In the genomic region with DNA sequence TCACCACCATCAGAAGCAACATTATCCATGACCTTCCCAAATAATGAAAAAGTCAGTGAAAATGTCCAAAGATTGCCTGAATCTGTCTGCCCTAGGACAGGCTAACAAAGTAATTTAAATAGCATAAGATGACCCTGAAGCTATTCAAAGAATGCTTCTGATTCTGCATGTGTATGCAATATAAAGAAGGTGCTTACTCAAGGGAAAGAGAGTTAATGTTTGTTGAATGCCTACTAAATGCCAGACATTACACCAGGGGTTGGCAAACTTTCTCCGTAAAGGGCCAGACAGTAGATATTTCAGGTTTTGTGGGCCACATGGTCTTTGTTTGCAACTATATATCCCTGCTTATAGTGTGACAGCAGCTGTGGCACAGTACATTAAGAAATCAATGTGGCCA, we compare ENCODE assay signal across 16 cellular contexts.
A peak's percentile ranks its signal among the peaks of the same experiment; 100 is the strongest.
DNase-seq lines count a peak whose midpoint lies in the region; ATAC-seq and TF ChIP-seq lines count a peak whose summit lies in the region.
"Had no signal": no experiment of that assay in that cellular context is flagged by ENCODE, and none has a peak within 500 bp of the region (broad histone marks: within the 10 kb centered on the region; RNA-seq: fewer than 3 reads in every experiment).

No MANE protein-coding gene starts in this region.

- TF ChIP-seq CTCF in 22Rv1 (IDR thresholded peaks at IDR 0.05) (no peak), progenitor cell of endocrine pancreas (IDR thresholded peaks at IDR 0.05; ENCODE audit: unreplicated experiment) (no peak)

- H3K27ac Mint-ChIP-seq in progenitor cell of endocrine pancreas = peak overlapping the region; percentile 14
- H3K27ac Mint-ChIP-seq: CD4-positive, alpha-beta T cell had no signal

- H3K4me1 ChIP-seq in HUES6 (ENCODE audit: control insufficient read depth, insufficient read depth, low read length) (peaks cover 16% of the 10 kb centered on the region), iPS-20b (ENCODE audit: insufficient read depth, low read length) (peaks cover 13% of the 10 kb centered on the region), right cardiac atrium (ENCODE audit: control insufficient read depth, insufficient read depth, low read length) (no peaks in the 10 kb centered on the region)

- DNase-seq in progenitor cell of endocrine pancreas (ENCODE audit: low spot score, unreplicated experiment) (no peak), right cardiac atrium (no peak), NCI-H524 (lab: John Stamatoyannopoulos, UW) (no peak), NCI-H2029 treated with DMSO at 0.1 percent for 48 hours (lab: John Stamatoyannopoulos, UW) (no peak)
- DNase-seq: CD4-positive, alpha-beta T cell; GOT3; NCI-H1092 treated with DMSO at 0.1 percent for 48 hours; NCI-H146; NCI-H2081 treated with DMSO at 0.1 percent for 48 hours; NCI-H510A; NCI-H774 had no signal

- H3K27ac ChIP-seq in 22Rv1 (peak overlapping the region; percentile 58), HUES6 (ENCODE audit: low read depth, low read length) (peak overlapping the region; percentile 47), iPS-20b (ENCODE audit: low read length) (no peak overlapping the region), right cardiac atrium (ENCODE audit: low read length) (no peak overlapping the region)

- 96% methylated on average over 1 of the region's 1 CpG for WGBS in right cardiac atrium

- no peaks in the 10 kb centered on the region for H3K36me3 Mint-ChIP-seq in progenitor cell of endocrine pancreas (ENCODE audit: insufficient read depth)

- ATAC-seq in right cardiac atrium (no peak), HG03135 (IDR thresholded peaks at IDR 0.05; ENCODE audit: unreplicated experiment) (no peak)
- ATAC-seq: Right ventricle myocardium inferior had no signal

- H3K9ac ChIP-seq in HUES6 (ENCODE audit: low read length) (peak overlapping the region; percentile 23), iPS-20b (ENCODE audit: low read depth, low read length) (no peak overlapping the region)

- no peaks in the 10 kb centered on the region for H3K27me3 ChIP-seq in HUES6 (ENCODE audit: control insufficient read depth, insufficient read depth, low read length)
- H3K27me3 ChIP-seq in iPS-20b (ENCODE audit: insufficient read depth, low read length) = no peaks in the 10 kb centered on the region
- H3K27me3 ChIP-seq in right cardiac atrium (ENCODE audit: control insufficient read depth, insufficient read depth) = no peaks in the 10 kb centered on the region

- intact Hi-C loops in right cardiac atrium (cut with DNase I) = no loop called here

- no peak overlapping the region for H3K4me3 Mint-ChIP-seq in progenitor cell of endocrine pancreas (ENCODE audit: low read depth)
- H3K4me3 Mint-ChIP-seq: CD4-positive, alpha-beta T cell had no signal

- no peaks in the 10 kb centered on the region for H3K27me3 Mint-ChIP-seq in progenitor cell of endocrine pancreas
- H3K27me3 Mint-ChIP-seq: CD4-positive, alpha-beta T cell had no signal

- peaks cover 12% of the 10 kb centered on the region for H3K4me1 Mint-ChIP-seq in progenitor cell of endocrine pancreas (ENCODE audit: low read depth)

- no peaks in the 10 kb centered on the region for H3K9me3 Mint-ChIP-seq in progenitor cell of endocrine pancreas (ENCODE audit: low read depth)
- H3K9me3 Mint-ChIP-seq: CD4-positive, alpha-beta T cell had no signal

- no peaks in the 10 kb centered on the region for H3K36me3 ChIP-seq in HUES6 (ENCODE audit: control insufficient read depth, insufficient read depth, low read length)
- no peaks in the 10 kb centered on the region for H3K36me3 ChIP-seq in iPS-20b (ENCODE audit: insufficient read depth, low read depth, low read length)

- H3K4me3 ChIP-seq in HUES6 (ENCODE audit: low read depth, low read length) (no peak overlapping the region), iPS-20b (ENCODE audit: low read length) (peak overlapping the region; percentile 10; the same call in 1 of the 2 replicates), right cardiac atrium (ENCODE audit: low read length) (no peak overlapping the region)

- no peaks in the 10 kb centered on the region for H3K9me3 ChIP-seq in HUES6 (ENCODE audit: control insufficient read depth, insufficient read depth, low read depth, low read length)
- H3K9me3 ChIP-seq in iPS-20b (ENCODE audit: insufficient read depth, low read depth, low read length) = no peaks in the 10 kb centered on the region
- H3K9me3 ChIP-seq in right cardiac atrium (ENCODE audit: control insufficient read depth, low read length) = no peaks in the 10 kb centered on the region

Comparison
In these comparisons a context has a peak if more than half of its experiments do, and no peak if none do; other contexts are left out.
1. H3K27ac ChIP-seq: peak in 22Rv1 (single experiment) and HUES6 (single experiment); none in iPS-20b (single experiment) and right cardiac atrium (single experiment).